In genomic region chr10:112404612-112405011, GRCh38 we compare ENCODE assay signal across 1 cellular context.
TF ChIP-seq lines count a peak whose summit lies in the region.

No MANE protein-coding gene starts in this region.

TF ChIP-seq in IMR-90, 13 proteins besides CTCF, POLR2A, EP300 and RAD21:
- TF ChIP-seq, protein P1, sequence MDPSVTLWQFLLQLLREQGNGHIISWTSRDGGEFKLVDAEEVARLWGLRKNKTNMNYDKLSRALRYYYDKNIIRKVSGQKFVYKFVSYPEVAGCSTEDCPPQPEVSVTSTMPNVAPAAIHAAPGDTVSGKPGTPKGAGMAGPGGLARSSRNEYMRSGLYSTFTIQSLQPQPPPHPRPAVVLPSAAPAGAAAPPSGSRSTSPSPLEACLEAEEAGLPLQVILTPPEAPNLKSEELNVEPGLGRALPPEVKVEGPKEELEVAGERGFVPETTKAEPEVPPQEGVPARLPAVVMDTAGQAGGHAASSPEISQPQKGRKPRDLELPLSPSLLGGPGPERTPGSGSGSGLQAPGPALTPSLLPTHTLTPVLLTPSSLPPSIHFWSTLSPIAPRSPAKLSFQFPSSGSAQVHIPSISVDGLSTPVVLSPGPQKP (IDR thresholded peaks at IDR 0.05; ENCODE audit: borderline replicate concordance, low read depth, low read length): no peak
- no peak for TF ChIP-seq BHLHE40 (IDR thresholded peaks at IDR 0.05; ENCODE audit: low read depth, low read length)
- TF ChIP-seq CEBPB (IDR thresholded peaks at IDR 0.05; ENCODE audit: low read depth, low read length): no peak
- TF ChIP-seq CHD1 (IDR thresholded peaks at IDR 0.05; ENCODE audit: low read depth, low read length): no peak
- no peak for TF ChIP-seq MXI1 (IDR thresholded peaks at IDR 0.05; ENCODE audit: borderline replicate concordance, low read depth, low read length)
- TF ChIP-seq SMC3 (IDR thresholded peaks at IDR 0.05; ENCODE audit: low read depth, low read length): no peak
- TF ChIP-seq RFX5 (IDR thresholded peaks at IDR 0.05; ENCODE audit: low read depth, low read length): no peak
- no peak for TF ChIP-seq NFE2L2 (IDR thresholded peaks at IDR 0.05; ENCODE audit: low read depth, low read length)
- TF ChIP-seq USF2 (IDR thresholded peaks at IDR 0.05; ENCODE audit: low read depth, low read length): no peak
- no peak for TF ChIP-seq FOS (IDR thresholded peaks at IDR 0.05; ENCODE audit: low read depth, low read length)
- no peak for TF ChIP-seq MAFK (IDR thresholded peaks at IDR 0.05; ENCODE audit: low read depth, low read length)
- no peak for TF ChIP-seq MAZ (IDR thresholded peaks at IDR 0.05; ENCODE audit: borderline replicate concordance, low read depth, low read length)
- TF ChIP-seq RCOR1 (IDR thresholded peaks at IDR 0.05; ENCODE audit: insufficient replicate concordance, low read length): no peak
TF ChIP-seq in IMR-90: peak in this region for 0.
